In genomic region chr12:53966385-53967133, GRCh38 we compare ENCODE assay signal across 9 cellular contexts.
DNase-seq lines count a peak whose midpoint lies in the region; ATAC-seq and TF ChIP-seq lines count a peak whose summit lies in the region.
"Had no signal": no experiment of that assay in that cellular context is flagged by ENCODE, and none has a peak within 500 bp of the region (broad histone marks: within the 10 kb centered on the region; RNA-seq: fewer than 3 reads in every experiment).

No MANE protein-coding gene starts in this region.

- H3K4me1 Mint-ChIP-seq in activated T-cell treated with anti-CD3 and anti-CD28 coated beads, Interleukin-2, amount 50 U/mL, for 24 hours (ENCODE audit: low read depth): peaks cover 25% of the 10 kb centered on the region
- H3K4me1 Mint-ChIP-seq in stimulated activated memory B cell treated with anti-CD40 and anti-IgM and Interleukin-4, amounts not matched to agents 10 μg/mL and 1 μg/mL and 100 μg/mL, for 72 hours: peaks cover 27% of the 10 kb centered on the region

- no peak for TF ChIP-seq CTCF in foreskin fibroblast (IDR thresholded peaks at IDR 0.05; ENCODE audit: low read depth, low read length)

- H3K27ac Mint-ChIP-seq in activated T-cell treated with anti-CD3 and anti-CD28 coated beads, Interleukin-2, amount 50 U/mL, for 24 hours: peak overlapping the region; percentile 48
- no peak overlapping the region for H3K27ac Mint-ChIP-seq in stimulated activated memory B cell treated with anti-CD40 and anti-IgM and Interleukin-4, amounts not matched to agents 10 μg/mL and 1 μg/mL and 100 μg/mL, for 72 hours

- ATAC-seq in stimulated activated memory B cell treated with anti-CD40 and anti-IgM and Interleukin-4, amounts not matched to agents 10 μg/mL and 1 μg/mL and 100 μg/mL, for 72 hours: no peak
- no peak for ATAC-seq in HG03378 (IDR thresholded peaks at IDR 0.05; ENCODE audit: unreplicated experiment)

- H3K9me3 Mint-ChIP-seq in activated T-cell treated with anti-CD3 and anti-CD28 coated beads, Interleukin-2, amount 50 U/mL, for 24 hours: no peaks in the 10 kb centered on the region
- peaks cover 11% of the 10 kb centered on the region for H3K9me3 Mint-ChIP-seq in stimulated activated memory B cell treated with anti-CD40 and anti-IgM and Interleukin-4, amounts not matched to agents 10 μg/mL and 1 μg/mL and 100 μg/mL, for 72 hours
- H3K9me3 Mint-ChIP-seq: central memory CD8-positive, alpha-beta T cell had no signal

- H3K4me3 ChIP-seq in foreskin fibroblast (ENCODE audit: low read depth in 1 of 2, low read length in 2 of 2): peak overlapping the region; percentile 65 to 90

- DNase-seq in activated T-cell treated with anti-CD3 and anti-CD28 coated beads, Interleukin-2, amount 50 U/mL, for 24 hours: no peak
- DNase-seq in activated T-cell treated with anti-CD3 and anti-CD28 coated beads, Interleukin-2, amount 50 U/mL, for 48 hours: no peak
- DNase-seq in foreskin fibroblast (peak; percentile 60 to 77), HPDE6-E6E7 (ENCODE audit: extremely low spot score) (no peak)
- DNase-seq: KBM-7; stimulated activated CD4-positive, alpha-beta T cell treated with anti-CD3 and anti-CD28 coated beads, Interleukin-4, amount 100 ng/mL, for 4 hours had no signal

- H3K4me3 Mint-ChIP-seq in activated T-cell treated with anti-CD3 and anti-CD28 coated beads, Interleukin-2, amount 50 U/mL, for 24 hours: peak overlapping the region; percentile 33
- peak overlapping the region; percentile 38 for H3K4me3 Mint-ChIP-seq in stimulated activated memory B cell treated with anti-CD40 and anti-IgM and Interleukin-4, amounts not matched to agents 10 μg/mL and 1 μg/mL and 100 μg/mL, for 72 hours

- H3K36me3 Mint-ChIP-seq in activated T-cell treated with anti-CD3 and anti-CD28 coated beads, Interleukin-2, amount 50 U/mL, for 24 hours (ENCODE audit: low read depth): no peaks in the 10 kb centered on the region
- peaks cover 5% of the 10 kb centered on the region for H3K36me3 Mint-ChIP-seq in stimulated activated memory B cell treated with anti-CD40 and anti-IgM and Interleukin-4, amounts not matched to agents 10 μg/mL and 1 μg/mL and 100 μg/mL, for 72 hours

- H3K27me3 Mint-ChIP-seq in activated T-cell treated with anti-CD3 and anti-CD28 coated beads, Interleukin-2, amount 50 U/mL, for 24 hours: peaks cover 98% of the 10 kb centered on the region
- peaks cover 98% of the 10 kb centered on the region for H3K27me3 Mint-ChIP-seq in stimulated activated memory B cell treated with anti-CD40 and anti-IgM and Interleukin-4, amounts not matched to agents 10 μg/mL and 1 μg/mL and 100 μg/mL, for 72 hours

Comparison
In these comparisons a context has a peak if more than half of its experiments do, and no peak if none do; other contexts are left out.
1. DNase-seq: peak in foreskin fibroblast (2 of 2); none in activated T-cell treated with anti-CD3 and anti-CD28 coated beads, Interleukin-2, amount 50 U/mL, for 24 hours (single experiment), activated T-cell treated with anti-CD3 and anti-CD28 coated beads, Interleukin-2, amount 50 U/mL, for 48 hours (0 of 2) and HPDE6-E6E7 (single experiment).